32 cellular contexts compared by ENCODE assay signal in the genomic region with DNA sequence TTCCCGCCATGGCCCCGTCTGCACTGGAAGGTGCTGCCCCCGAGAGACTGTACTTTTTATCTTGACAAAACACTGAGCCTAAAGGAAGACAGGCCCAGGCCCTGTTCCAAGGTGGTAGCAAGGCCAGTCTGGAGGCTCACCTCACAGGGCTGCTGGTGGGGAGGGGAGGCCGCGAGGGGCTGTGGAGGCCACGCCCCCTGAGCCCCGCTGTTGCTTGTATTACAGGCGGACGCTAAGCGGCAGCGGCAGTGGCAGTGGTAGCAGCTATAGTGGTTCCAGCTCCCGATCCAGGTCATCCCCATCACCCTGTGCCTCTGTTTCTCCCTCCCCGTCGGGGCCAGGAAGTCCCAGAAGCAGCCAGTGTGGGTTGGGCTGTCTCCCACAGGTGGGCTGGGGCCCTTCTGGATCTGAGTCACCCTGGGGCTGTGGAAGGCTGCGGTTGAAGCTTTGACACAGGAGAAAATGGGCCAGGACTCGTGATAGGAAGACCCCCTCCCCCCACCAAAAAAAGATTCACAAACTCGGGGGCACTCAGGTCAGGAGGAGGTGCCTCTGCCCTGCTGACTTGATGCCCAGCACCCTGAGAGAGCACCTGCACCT. TPM values are rescaled to one million over a fixed set of nuclear protein-coding genes. Genes with fewer than 3 reads are reported as not detected.
"Had no signal": no experiment of that assay in that cellular context is flagged by ENCODE, and none has a peak within 500 bp of the region (broad histone marks: within the 10 kb centered on the region; RNA-seq: fewer than 3 reads in every experiment).

No MANE protein-coding gene starts in this region.

- ATAC-seq: activated CD8-positive, alpha-beta T cell treated with anti-CD3 and anti-CD28 coated beads, Interleukin-2, amount 10 ng/mL, durations not matched to agents 7 days and 5 days; body of pancreas; gastrocnemius medialis; natural killer cell; psoas muscle had no signal

- H3K27me3 Mint-ChIP-seq: activated CD4-positive, alpha-beta T cell treated with anti-CD3 and anti-CD28 coated beads, Interleukin-2, amount 10 ng/mL, durations not matched to agents 7 days and 5 days; activated naive CD8-positive, alpha-beta T cell treated with anti-CD3 and anti-CD28 coated beads for 36 hours had no signal

- H3K4me1 ChIP-seq: body of pancreas, gastrocnemius medialis, neural progenitor cell, parathyroid adenoma, psoas muscle had no signal

- H3K9ac ChIP-seq: neural progenitor cell, parathyroid adenoma had no signal

- H3K4me3 ChIP-seq: adrenal gland, body of pancreas, coronary artery, dorsolateral prefrontal cortex, gastrocnemius medialis, left ventricle myocardium inferior, lung, neural progenitor cell, psoas muscle, smooth muscle cell, transverse colon had no signal

- H3K36me3 Mint-ChIP-seq: natural killer cell had no signal

- H3K9me3 Mint-ChIP-seq: activated CD4-positive, alpha-beta T cell treated with anti-CD3 and anti-CD28 coated beads, Interleukin-2, amount 10 ng/mL, durations not matched to agents 7 days and 5 days; activated naive CD8-positive, alpha-beta T cell treated with anti-CD3 and anti-CD28 coated beads for 36 hours; natural killer cell; neural progenitor cell; T-helper 1 cell treated with Interleukin-12 subunit alpha and Interleukin-12 subunit beta and Interleukin-4 antibody, amounts not matched to agents 30 μg/mL and 1 μg/mL, for 36 hours had no signal

- H3K9me3 ChIP-seq: adrenal gland, body of pancreas, gastrocnemius medialis, left ventricle myocardium inferior, psoas muscle, transverse colon had no signal

- H3K4me2 ChIP-seq: neural progenitor cell, smooth muscle cell had no signal

- H3K27ac Mint-ChIP-seq: activated CD4-positive, alpha-beta T cell treated with anti-CD3 and anti-CD28 coated beads, Interleukin-2, amount 10 ng/mL, durations not matched to agents 7 days and 5 days; activated CD8-positive, alpha-beta T cell treated with anti-CD3 and anti-CD28 coated beads, Interleukin-2, amount 10 ng/mL, durations not matched to agents 7 days and 5 days; activated naive CD8-positive, alpha-beta T cell treated with anti-CD3 and anti-CD28 coated beads for 36 hours; natural killer cell; neural progenitor cell; T-helper 1 cell treated with Interleukin-12 subunit alpha and Interleukin-12 subunit beta and Interleukin-4 antibody, amounts not matched to agents 30 μg/mL and 1 μg/mL, for 36 hours had no signal

- H3K27me3 ChIP-seq: adrenal gland, body of pancreas, dorsolateral prefrontal cortex, gastrocnemius medialis, neural progenitor cell, transverse colon had no signal

- H3K36me3 ChIP-seq: neural progenitor cell had no signal

- H3K27ac ChIP-seq: adrenal gland, body of pancreas, coronary artery, dorsolateral prefrontal cortex, gastrocnemius medialis, left ventricle myocardium inferior, neural progenitor cell, parathyroid adenoma, psoas muscle, transverse colon, WERI-Rb-1 had no signal

- H3K4me1 Mint-ChIP-seq: neural progenitor cell had no signal

- H2AFZ ChIP-seq: neural progenitor cell, parathyroid adenoma had no signal

- DNase-seq: activated CD4-positive, alpha-beta T cell treated with anti-CD3 and anti-CD28 coated beads, Interleukin-2, amount 10 ng/mL, durations not matched to agents 7 days and 5 days; activated CD8-positive, alpha-beta T cell treated with anti-CD3 and anti-CD28 coated beads, Interleukin-2, amount 10 ng/mL, durations not matched to agents 7 days and 5 days; activated naive CD4-positive, alpha-beta T cell; activated naive CD8-positive, alpha-beta T cell treated with anti-CD3 and anti-CD28 coated beads for 36 hours; adrenal gland; aorta; body of pancreas; dorsolateral prefrontal cortex; effector memory CD4-positive, alpha-beta T cell; erythroblast; gastrocnemius medialis; glutamatergic neuron; left ventricle myocardium inferior; mesendoderm; natural killer cell; occipital lobe; psoas muscle; stimulated activated CD4-positive, alpha-beta T cell treated with anti-CD3 and anti-CD28 coated beads, Interleukin-2, amount 100 ng/mL, for 24 hours; stimulated activated naive CD4-positive, alpha-beta T cell treated with Interleukin-2 at 50 U/mL for 16 hours; T1000; transverse colon; WERI-Rb-1 had no signal

- FAIRE-seq: islet of Langerhans had no signal

- H3K4me3 Mint-ChIP-seq: activated CD4-positive, alpha-beta T cell treated with anti-CD3 and anti-CD28 coated beads, Interleukin-2, amount 10 ng/mL, durations not matched to agents 7 days and 5 days; activated CD8-positive, alpha-beta T cell treated with anti-CD3 and anti-CD28 coated beads, Interleukin-2, amount 10 ng/mL, durations not matched to agents 7 days and 5 days; activated naive CD8-positive, alpha-beta T cell treated with anti-CD3 and anti-CD28 coated beads for 36 hours; natural killer cell; neural progenitor cell; T-helper 1 cell treated with Interleukin-12 subunit alpha and Interleukin-12 subunit beta and Interleukin-4 antibody, amounts not matched to agents 30 μg/mL and 1 μg/mL, for 36 hours had no signal

RNA-seq across cellular contexts. Expression of a gene that starts 13.3 kb away (rescaled TPM):
- total RNA-seq: activated naive CD8-positive, alpha-beta T cell treated with anti-CD3 and anti-CD28 coated beads for 36 hours; adrenal gland; aorta; body of pancreas; cerebellum; gastrocnemius medialis; left ventricle myocardium inferior; lung; occipital lobe; psoas muscle; smooth muscle cell; temporal lobe; transverse colon; urinary bladder had no signal
- polyA plus RNA-seq: adrenal gland, aorta, psoas muscle, smooth muscle cell had no signal
